13 cellular contexts compared by ENCODE assay signal in the genomic region with DNA sequence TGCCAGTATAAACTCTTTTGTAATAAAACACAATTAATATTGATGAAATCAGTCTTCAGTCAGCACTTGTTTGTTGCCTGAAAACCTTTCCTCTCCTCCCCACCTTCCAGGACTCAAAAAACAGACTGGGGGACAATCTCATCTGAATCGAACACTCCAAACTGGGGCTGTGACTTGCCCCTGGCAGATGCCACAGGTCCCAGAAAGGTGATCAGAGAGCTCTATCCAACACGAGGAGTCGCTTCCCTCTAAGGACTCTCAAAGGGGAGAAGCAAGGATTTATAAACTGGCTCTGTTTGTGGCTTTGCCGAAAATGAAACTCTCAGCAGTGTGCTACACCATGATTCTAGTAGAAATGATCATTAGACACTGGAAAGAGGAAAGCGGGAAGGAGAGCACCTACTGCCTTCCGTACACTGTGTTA.
A peak's percentile ranks its signal among the peaks of the same experiment; 100 is the strongest.
DNase-seq lines count a peak whose midpoint lies in the region; ATAC-seq and TF ChIP-seq lines count a peak whose summit lies in the region.
"Had no signal": no experiment of that assay in that cellular context is flagged by ENCODE, and none has a peak within 500 bp of the region (broad histone marks: within the 10 kb centered on the region; RNA-seq: fewer than 3 reads in every experiment).

No MANE protein-coding gene starts in this region.

- peaks cover 0 to 4% (median 0%) of the 10 kb centered on the region in 3 experiments; a peak in 1 of 7 replicates for H3K36me3 Mint-ChIP-seq in H9 (ENCODE audit: insufficient read depth in 1 of 3, low read depth in 3 of 3)
- H3K36me3 Mint-ChIP-seq in activated CD8-positive, alpha-beta memory T cell treated with anti-CD3 and anti-CD28 coated beads, Interleukin-2, amount 10 ng/mL, durations not matched to agents 7 days and 5 days = no peaks in the 10 kb centered on the region
- H3K36me3 Mint-ChIP-seq: activated naive CD4-positive, alpha-beta T cell treated with anti-CD3 and anti-CD28 coated beads, Interleukin-2, amount 10 ng/mL, durations not matched to agents 7 days and 5 days; T-cell had no signal

- peak overlapping the region; percentile 28 for H3K4me2 ChIP-seq in H9 (ENCODE audit: insufficient read depth, insufficient read length, low read length)

- peaks cover 7% of the 10 kb centered on the region; the same call in 1 of the 2 replicates for H3K4me1 ChIP-seq in H9 (ENCODE audit: insufficient read depth, low read length)
- H3K4me1 ChIP-seq in RWPE2 (ENCODE audit: insufficient read depth, poor library complexity, severe bottlenecking) = peaks cover 34% of the 10 kb centered on the region

- ATAC-seq in RWPE2 (ENCODE audit: low read depth) = no peak
- ATAC-seq in sciatic nerve = peak; percentile 70
- no peak for ATAC-seq in HG03442 (IDR thresholded peaks at IDR 0.05; ENCODE audit: unreplicated experiment)
- no peak for ATAC-seq in activated CD8-positive, alpha-beta memory T cell treated with anti-CD3 and anti-CD28 coated beads, Interleukin-2, amount 10 ng/mL, durations not matched to agents 7 days and 5 days
- ATAC-seq: activated CD4-positive, CD25-positive, alpha-beta regulatory T cell treated with anti-CD3 and anti-CD28 coated beads, Interleukin-2, amount 50 U/mL, for 24 hours; T-cell had no signal

- no peak overlapping the region for H2BK20ac ChIP-seq in H9 (ENCODE audit: low read depth, low read length, poor library complexity, severe bottlenecking)

- no peaks in the 10 kb centered on the region for H3K9me3 ChIP-seq in H9 (ENCODE audit: control insufficient read depth, low read depth, low read length)
- H3K9me3 ChIP-seq in RWPE2 (ENCODE audit: severe bottlenecking) = no peaks in the 10 kb centered on the region
- H3K9me3 ChIP-seq: transverse colon had no signal

- peak; percentile 25 for TF ChIP-seq POLR2A in erythroblast (IDR thresholded peaks at IDR 0.05; ENCODE audit: low read length)

- H3K36me3 ChIP-seq in RWPE2 (ENCODE audit: low read depth) = no peaks in the 10 kb centered on the region
- H3K36me3 ChIP-seq: transverse colon had no signal

- H4K20me1 ChIP-seq in H9 (ENCODE audit: control insufficient read depth, insufficient read depth, insufficient read length) = no peaks in the 10 kb centered on the region

- no peak overlapping the region for H3K4me3 ChIP-seq in RWPE2 (ENCODE audit: severe bottlenecking)
- H3K4me3 ChIP-seq: transverse colon had no signal

- H4K5ac ChIP-seq in H9 (ENCODE audit: insufficient read length, low read depth, low read length) = no peak overlapping the region

- no peak overlapping the region for H3K4ac ChIP-seq in H9 (ENCODE audit: low read depth, low read length)

- no peak overlapping the region for H4K8ac ChIP-seq in H9 (replicated peaks; ENCODE audit: insufficient read length, low read depth, low read length)

- H3K79me1 ChIP-seq in H9 (ENCODE audit: insufficient read depth, low read depth, low read length, poor library complexity, severe bottlenecking) = no peaks in the 10 kb centered on the region

- intact Hi-C loops in sciatic nerve (cut with DNase I) = no loop called here

- H3K56ac ChIP-seq in H9 (ENCODE audit: insufficient read length, low read depth, low read length) = no peak overlapping the region

- TF ChIP-seq CTCF in H9 (conservative IDR thresholded peaks at IDR 0.05) (no peak), RWPE2 (IDR thresholded peaks at IDR 0.05; ENCODE audit: poor library complexity, severe bottlenecking) (no peak)

- no peak overlapping the region for H2BK15ac ChIP-seq in H9 (ENCODE audit: low read depth, low read length)

- H3K79me2 ChIP-seq in H9 (ENCODE audit: insufficient read depth, low read length) = no peaks in the 10 kb centered on the region

- H4K91ac ChIP-seq in H9 (ENCODE audit: insufficient read length, low read depth, low read length) = no peak overlapping the region

- peaks cover 26 to 30% of the 10 kb centered on the region in 2 experiments for H3K4me1 Mint-ChIP-seq in H9
- peaks cover 15% of the 10 kb centered on the region for H3K4me1 Mint-ChIP-seq in activated CD8-positive, alpha-beta memory T cell treated with anti-CD3 and anti-CD28 coated beads, Interleukin-2, amount 10 ng/mL, durations not matched to agents 7 days and 5 days
- H3K4me1 Mint-ChIP-seq: central memory CD8-positive, alpha-beta T cell had no signal

- no peak overlapping the region for H2BK120ac ChIP-seq in H9 (ENCODE audit: low read depth, low read length, poor library complexity, severe bottlenecking)

- DNase-seq in H9 (no peak), RWPE2 (ENCODE audit: low spot score) (no peak), erythroblast (lab: John Stamatoyannopoulos, UW) (no peak), sciatic nerve (ENCODE audit: low spot score) (no peak), SIG-M5 treated with dmso at 0.1 percent for 504 hours (lab: John Stamatoyannopoulos, UW; ENCODE audit: unreplicated experiment) (no peak)
- no peak for DNase-seq in activated CD8-positive, alpha-beta memory T cell treated with anti-CD3 and anti-CD28 coated beads, Interleukin-2, amount 10 ng/mL, durations not matched to agents 7 days and 5 days
- DNase-seq: activated naive CD4-positive, alpha-beta T cell treated with anti-CD3 and anti-CD28 coated beads, Interleukin-2, amount 10 ng/mL, durations not matched to agents 7 days and 5 days; head of caudate nucleus; T-cell; transverse colon had no signal

- no peak overlapping the region for H3T11ph ChIP-seq in H9 (ENCODE audit: low read length)

- H2AFZ ChIP-seq in H9 (ENCODE audit: low read length) = no peak overlapping the region

- H2BK12ac ChIP-seq in H9 (ENCODE audit: insufficient read length, low read depth, low read length) = no peak overlapping the region

- no peak overlapping the region for H2BK5ac ChIP-seq in H9 (ENCODE audit: insufficient read length, low read length)

- no peak overlapping the region for H2AK5ac ChIP-seq in H9 (ENCODE audit: insufficient read length, low read length)

- H3K9ac ChIP-seq in H9 (ENCODE audit: extremely low read depth, insufficient read length, low read length) = no peak overlapping the region

- H3K9me3 Mint-ChIP-seq in H9 = no peaks in the 10 kb centered on the region
- no peaks in the 10 kb centered on the region for H3K9me3 Mint-ChIP-seq in activated CD8-positive, alpha-beta memory T cell treated with anti-CD3 and anti-CD28 coated beads, Interleukin-2, amount 10 ng/mL, durations not matched to agents 7 days and 5 days (ENCODE audit: low read depth)
- H3K9me3 Mint-ChIP-seq: activated naive CD4-positive, alpha-beta T cell treated with anti-CD3 and anti-CD28 coated beads, Interleukin-2, amount 10 ng/mL, durations not matched to agents 7 days and 5 days; central memory CD8-positive, alpha-beta T cell; T-cell had no signal

- H3K4me3 Mint-ChIP-seq in H9 = no peak overlapping the region; a peak in 2 of 5 replicates
- H3K4me3 Mint-ChIP-seq in activated CD8-positive, alpha-beta memory T cell treated with anti-CD3 and anti-CD28 coated beads, Interleukin-2, amount 10 ng/mL, durations not matched to agents 7 days and 5 days = no peak overlapping the region
- H3K4me3 Mint-ChIP-seq: activated naive CD4-positive, alpha-beta T cell treated with anti-CD3 and anti-CD28 coated beads, Interleukin-2, amount 10 ng/mL, durations not matched to agents 7 days and 5 days; central memory CD8-positive, alpha-beta T cell; T-cell had no signal

- no peak overlapping the region for H3K14ac ChIP-seq in H9 (ENCODE audit: insufficient read depth, low read length)

- H3K27me3 Mint-ChIP-seq in H9 (ENCODE audit: low read depth) = no peaks in the 10 kb centered on the region; the same call in 1 of the 2 replicates
- no peaks in the 10 kb centered on the region for H3K27me3 Mint-ChIP-seq in activated CD8-positive, alpha-beta memory T cell treated with anti-CD3 and anti-CD28 coated beads, Interleukin-2, amount 10 ng/mL, durations not matched to agents 7 days and 5 days

- H3K27ac Mint-ChIP-seq in H9 = peak overlapping the region in 2 of 3 experiments; percentile 2 to 49; a peak in 2 of 7 replicates
- H3K27ac Mint-ChIP-seq in activated CD8-positive, alpha-beta memory T cell treated with anti-CD3 and anti-CD28 coated beads, Interleukin-2, amount 10 ng/mL, durations not matched to agents 7 days and 5 days = no peak overlapping the region
- H3K27ac Mint-ChIP-seq: activated naive CD4-positive, alpha-beta T cell treated with anti-CD3 and anti-CD28 coated beads, Interleukin-2, amount 10 ng/mL, durations not matched to agents 7 days and 5 days; T-cell had no signal

- WGBS in H9 (ENCODE audit: extremely low coverage, insufficient read length, low lambda C conversion rate) = no CpG with 5 or more reads among the region's 6 CpGs

- CTCF ChIA-PET in activated CD8-positive, alpha-beta memory T cell treated with anti-CD3 and anti-CD28 coated beads, Interleukin-2, amount 10 ng/mL, durations not matched to agents 7 days and 5 days (lab: Charles Lee) = no interaction called here

- H3K27ac ChIP-seq in H9 (ENCODE audit: insufficient read length, low read depth, low read length) (no peak overlapping the region), RWPE2 (ENCODE audit: poor library complexity, severe bottlenecking) (peak overlapping the region; percentile 67)

- no peak overlapping the region for H3K18ac ChIP-seq in H9 (ENCODE audit: insufficient read length, low read depth, low read length)

- no peaks in the 10 kb centered on the region for H3K27me3 ChIP-seq in H9 (ENCODE audit: insufficient read depth, low read length)
- no peaks in the 10 kb centered on the region for H3K27me3 ChIP-seq in RWPE2 (ENCODE audit: insufficient read depth, poor library complexity, severe bottlenecking)
- H3K27me3 ChIP-seq: transverse colon had no signal

- no peak overlapping the region for H3K23ac ChIP-seq in H9 (ENCODE audit: insufficient read length, low read depth, low read length)

- no peaks in the 10 kb centered on the region for H3K23me2 ChIP-seq in H9 (ENCODE audit: insufficient read length, low read depth, low read length, poor library complexity, severe bottlenecking)
